Comparison of ENCODE assay signal across 1 cellular context in the genomic region with DNA sequence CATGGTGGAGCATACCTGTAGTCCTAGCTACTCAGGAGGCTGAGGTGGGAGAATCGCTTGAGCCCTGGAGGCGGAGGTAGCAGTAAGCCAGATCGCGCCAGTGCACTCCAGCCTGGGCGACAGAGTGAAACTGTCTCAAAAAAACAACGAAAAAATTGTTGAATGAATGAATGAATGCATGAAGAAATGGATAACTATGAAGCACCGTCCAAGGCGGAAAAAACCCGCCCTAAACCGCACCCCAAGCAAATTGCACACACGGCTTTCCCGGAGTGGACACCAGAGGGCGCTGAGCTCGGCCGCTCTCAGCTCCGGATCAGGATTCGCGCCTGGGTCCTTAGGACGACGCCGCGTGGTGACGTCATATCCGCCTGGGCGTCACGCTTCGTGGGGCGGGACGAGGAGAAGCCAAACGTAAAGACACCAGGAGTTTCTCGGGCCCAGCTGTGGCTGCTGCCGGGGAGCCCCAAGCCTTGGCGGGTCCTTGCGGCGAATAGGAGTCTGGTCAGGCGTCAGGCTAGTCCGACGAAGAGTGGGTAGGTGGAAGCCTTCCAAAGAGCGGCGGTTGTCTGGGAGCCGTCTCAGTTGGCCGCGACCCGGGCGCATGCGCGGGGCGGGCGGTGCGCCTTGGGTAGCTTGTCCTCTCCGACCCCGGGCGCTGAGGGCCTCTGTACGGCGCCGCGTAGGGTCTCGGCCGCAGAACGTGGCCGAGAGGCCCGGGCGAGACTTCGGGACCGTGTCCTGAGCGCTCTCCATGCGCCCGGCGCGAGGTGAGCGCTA.
TF ChIP-seq lines count a peak whose summit lies in the region.

A gene (plus strand): TSS at position 639 of the 780 bp plus-strand sequence. CDS start 11,094 bp downstream, outside the sequence.
A gene (plus strand): TSS at position 364 of the 780 bp plus-strand sequence. CDS start 4,085 bp downstream, outside the sequence.

TF ChIP-seq in A549, 52 proteins besides CTCF, POLR2A, EP300 and RAD21 (continued from another document):
- TF ChIP-seq HOXB5 (CRISPR knock-in tag; IDR thresholded peaks at IDR 0.05) (no peak), KDM5A (IDR thresholded peaks at IDR 0.05) (no peak)
- TF ChIP-seq, protein P1, sequence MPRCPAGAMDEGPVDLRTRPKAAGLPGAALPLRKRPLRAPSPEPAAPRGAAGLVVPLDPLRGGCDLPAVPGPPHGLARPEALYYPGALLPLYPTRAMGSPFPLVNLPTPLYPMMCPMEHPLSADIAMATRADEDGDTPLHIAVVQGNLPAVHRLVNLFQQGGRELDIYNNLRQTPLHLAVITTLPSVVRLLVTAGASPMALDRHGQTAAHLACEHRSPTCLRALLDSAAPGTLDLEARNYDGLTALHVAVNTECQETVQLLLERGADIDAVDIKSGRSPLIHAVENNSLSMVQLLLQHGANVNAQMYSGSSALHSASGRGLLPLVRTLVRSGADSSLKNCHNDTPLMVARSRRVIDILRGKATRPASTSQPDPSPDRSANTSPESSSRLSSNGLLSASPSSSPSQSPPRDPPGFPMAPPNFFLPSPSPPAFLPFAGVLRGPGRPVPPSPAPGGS (IDR thresholded peaks at IDR 0.05), result no peak; the same call in 2 of the 3 replicates
